Comparison of ENCODE assay signal across 1 cellular context in genomic region chr1:1782399-1783221, GRCh38.
TF ChIP-seq lines count a peak whose summit lies in the region.

No MANE protein-coding gene starts in this region.

TF ChIP-seq in WTC11, 78 proteins besides CTCF, POLR2A, EP300 and RAD21 (continued from another document):
- TF ChIP-seq, protein P1, sequence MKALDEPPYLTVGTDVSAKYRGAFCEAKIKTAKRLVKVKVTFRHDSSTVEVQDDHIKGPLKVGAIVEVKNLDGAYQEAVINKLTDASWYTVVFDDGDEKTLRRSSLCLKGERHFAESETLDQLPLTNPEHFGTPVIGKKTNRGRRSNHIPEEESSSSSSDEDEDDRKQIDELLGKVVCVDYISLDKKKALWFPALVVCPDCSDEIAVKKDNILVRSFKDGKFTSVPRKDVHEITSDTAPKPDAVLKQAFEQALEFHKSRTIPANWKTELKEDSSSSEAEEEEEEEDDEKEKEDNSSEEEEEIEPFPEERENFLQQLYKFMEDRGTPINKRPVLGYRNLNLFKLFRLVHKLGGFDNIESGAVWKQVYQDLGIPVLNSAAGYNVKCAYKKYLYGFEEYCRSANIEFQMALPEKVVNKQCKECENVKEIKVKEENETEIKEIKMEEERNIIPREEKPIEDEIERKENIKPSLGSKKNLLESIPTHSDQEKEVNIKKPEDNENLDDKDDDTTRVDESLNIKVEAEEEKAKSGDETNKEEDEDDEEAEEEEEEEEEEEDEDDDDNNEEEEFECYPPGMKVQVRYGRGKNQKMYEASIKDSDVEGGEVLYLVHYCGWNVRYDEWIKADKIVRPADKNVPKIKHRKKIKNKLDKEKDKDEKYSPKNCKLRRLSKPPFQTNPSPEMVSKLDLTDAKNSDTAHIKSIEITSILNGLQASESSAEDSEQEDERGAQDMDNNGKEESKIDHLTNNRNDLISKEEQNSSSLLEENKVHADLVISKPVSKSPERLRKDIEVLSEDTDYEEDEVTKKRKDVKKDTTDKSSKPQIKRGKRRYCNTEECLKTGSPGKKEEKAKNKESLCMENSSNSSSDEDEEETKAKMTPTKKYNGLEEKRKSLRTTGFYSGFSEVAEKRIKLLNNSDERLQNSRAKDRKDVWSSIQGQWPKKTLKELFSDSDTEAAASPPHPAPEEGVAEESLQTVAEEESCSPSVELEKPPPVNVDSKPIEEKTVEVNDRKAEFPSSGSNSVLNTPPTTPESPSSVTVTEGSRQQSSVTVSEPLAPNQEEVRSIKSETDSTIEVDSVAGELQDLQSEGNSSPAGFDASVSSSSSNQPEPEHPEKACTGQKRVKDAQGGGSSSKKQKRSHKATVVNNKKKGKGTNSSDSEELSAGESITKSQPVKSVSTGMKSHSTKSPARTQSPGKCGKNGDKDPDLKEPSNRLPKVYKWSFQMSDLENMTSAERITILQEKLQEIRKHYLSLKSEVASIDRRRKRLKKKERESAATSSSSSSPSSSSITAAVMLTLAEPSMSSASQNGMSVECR (CRISPR knock-in tag; IDR thresholded peaks at IDR 0.05; ENCODE audit: borderline replicate concordance) = no peak
- TF ChIP-seq TCF7 (CRISPR knock-in tag; IDR thresholded peaks at IDR 0.05; ENCODE audit: low read depth) = no peak
- no peak for TF ChIP-seq GTF2I (CRISPR knock-in tag; conservative IDR thresholded peaks at IDR 0.05)
- no peak for TF ChIP-seq FOXP4 (CRISPR knock-in tag; IDR thresholded peaks at IDR 0.05)
- TF ChIP-seq FOXJ3 (CRISPR knock-in tag; IDR thresholded peaks at IDR 0.05; ENCODE audit: borderline replicate concordance) = no peak
- no peak for TF ChIP-seq ATF1 (CRISPR knock-in tag; IDR thresholded peaks at IDR 0.05)
- TF ChIP-seq, protein P2, sequence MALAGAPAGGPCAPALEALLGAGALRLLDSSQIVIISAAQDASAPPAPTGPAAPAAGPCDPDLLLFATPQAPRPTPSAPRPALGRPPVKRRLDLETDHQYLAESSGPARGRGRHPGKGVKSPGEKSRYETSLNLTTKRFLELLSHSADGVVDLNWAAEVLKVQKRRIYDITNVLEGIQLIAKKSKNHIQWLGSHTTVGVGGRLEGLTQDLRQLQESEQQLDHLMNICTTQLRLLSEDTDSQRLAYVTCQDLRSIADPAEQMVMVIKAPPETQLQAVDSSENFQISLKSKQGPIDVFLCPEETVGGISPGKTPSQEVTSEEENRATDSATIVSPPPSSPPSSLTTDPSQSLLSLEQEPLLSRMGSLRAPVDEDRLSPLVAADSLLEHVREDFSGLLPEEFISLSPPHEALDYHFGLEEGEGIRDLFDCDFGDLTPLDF (CRISPR knock-in tag; IDR thresholded peaks at IDR 0.05) = no peak
- no peak for TF ChIP-seq IRF1 (CRISPR knock-in tag; IDR thresholded peaks at IDR 0.05)
- no peak for TF ChIP-seq ZNF671 (CRISPR knock-in tag; IDR thresholded peaks at IDR 0.05)
- TF ChIP-seq, protein P3, sequence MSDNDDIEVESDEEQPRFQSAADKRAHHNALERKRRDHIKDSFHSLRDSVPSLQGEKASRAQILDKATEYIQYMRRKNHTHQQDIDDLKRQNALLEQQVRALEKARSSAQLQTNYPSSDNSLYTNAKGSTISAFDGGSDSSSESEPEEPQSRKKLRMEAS (CRISPR knock-in tag; IDR thresholded peaks at IDR 0.05) = peak; percentile 72
- TF ChIP-seq ELF4 (CRISPR knock-in tag; IDR thresholded peaks at IDR 0.05; ENCODE audit: low read depth) = no peak
- peak; percentile 68 for TF ChIP-seq SP1 (CRISPR knock-in tag; conservative IDR thresholded peaks at IDR 0.05)
- peak; percentile 43; the same call in 1 of the 2 replicates for TF ChIP-seq ZNF416 (CRISPR knock-in tag; IDR thresholded peaks at IDR 0.05)
- TF ChIP-seq GRHL2 (CRISPR knock-in tag; IDR thresholded peaks at IDR 0.05; ENCODE audit: insufficient replicate concordance, severe bottlenecking) = no peak
- no peak for TF ChIP-seq ZNF512 (CRISPR knock-in tag; IDR thresholded peaks at IDR 0.05; ENCODE audit: borderline replicate concordance)
- TF ChIP-seq TEAD4 (CRISPR knock-in tag; IDR thresholded peaks at IDR 0.05) = no peak
- TF ChIP-seq, protein P4, sequence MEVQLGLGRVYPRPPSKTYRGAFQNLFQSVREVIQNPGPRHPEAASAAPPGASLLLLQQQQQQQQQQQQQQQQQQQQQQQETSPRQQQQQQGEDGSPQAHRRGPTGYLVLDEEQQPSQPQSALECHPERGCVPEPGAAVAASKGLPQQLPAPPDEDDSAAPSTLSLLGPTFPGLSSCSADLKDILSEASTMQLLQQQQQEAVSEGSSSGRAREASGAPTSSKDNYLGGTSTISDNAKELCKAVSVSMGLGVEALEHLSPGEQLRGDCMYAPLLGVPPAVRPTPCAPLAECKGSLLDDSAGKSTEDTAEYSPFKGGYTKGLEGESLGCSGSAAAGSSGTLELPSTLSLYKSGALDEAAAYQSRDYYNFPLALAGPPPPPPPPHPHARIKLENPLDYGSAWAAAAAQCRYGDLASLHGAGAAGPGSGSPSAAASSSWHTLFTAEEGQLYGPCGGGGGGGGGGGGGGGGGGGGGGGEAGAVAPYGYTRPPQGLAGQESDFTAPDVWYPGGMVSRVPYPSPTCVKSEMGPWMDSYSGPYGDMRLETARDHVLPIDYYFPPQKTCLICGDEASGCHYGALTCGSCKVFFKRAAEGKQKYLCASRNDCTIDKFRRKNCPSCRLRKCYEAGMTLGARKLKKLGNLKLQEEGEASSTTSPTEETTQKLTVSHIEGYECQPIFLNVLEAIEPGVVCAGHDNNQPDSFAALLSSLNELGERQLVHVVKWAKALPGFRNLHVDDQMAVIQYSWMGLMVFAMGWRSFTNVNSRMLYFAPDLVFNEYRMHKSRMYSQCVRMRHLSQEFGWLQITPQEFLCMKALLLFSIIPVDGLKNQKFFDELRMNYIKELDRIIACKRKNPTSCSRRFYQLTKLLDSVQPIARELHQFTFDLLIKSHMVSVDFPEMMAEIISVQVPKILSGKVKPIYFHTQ (CRISPR knock-in tag; IDR thresholded peaks at IDR 0.05) = no peak
- TF ChIP-seq, protein P5, sequence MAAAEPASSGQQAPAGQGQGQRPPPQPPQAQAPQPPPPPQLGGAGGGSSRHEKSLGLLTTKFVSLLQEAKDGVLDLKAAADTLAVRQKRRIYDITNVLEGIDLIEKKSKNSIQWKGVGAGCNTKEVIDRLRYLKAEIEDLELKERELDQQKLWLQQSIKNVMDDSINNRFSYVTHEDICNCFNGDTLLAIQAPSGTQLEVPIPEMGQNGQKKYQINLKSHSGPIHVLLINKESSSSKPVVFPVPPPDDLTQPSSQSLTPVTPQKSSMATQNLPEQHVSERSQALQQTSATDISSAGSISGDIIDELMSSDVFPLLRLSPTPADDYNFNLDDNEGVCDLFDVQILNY (CRISPR knock-in tag; IDR thresholded peaks at IDR 0.05) = no peak
- TF ChIP-seq JUN (CRISPR knock-in tag; IDR thresholded peaks at IDR 0.05) = no peak
- TF ChIP-seq, protein P6, sequence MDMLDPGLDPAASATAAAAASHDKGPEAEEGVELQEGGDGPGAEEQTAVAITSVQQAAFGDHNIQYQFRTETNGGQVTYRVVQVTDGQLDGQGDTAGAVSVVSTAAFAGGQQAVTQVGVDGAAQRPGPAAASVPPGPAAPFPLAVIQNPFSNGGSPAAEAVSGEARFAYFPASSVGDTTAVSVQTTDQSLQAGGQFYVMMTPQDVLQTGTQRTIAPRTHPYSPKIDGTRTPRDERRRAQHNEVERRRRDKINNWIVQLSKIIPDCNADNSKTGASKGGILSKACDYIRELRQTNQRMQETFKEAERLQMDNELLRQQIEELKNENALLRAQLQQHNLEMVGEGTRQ (CRISPR knock-in tag; IDR thresholded peaks at IDR 0.05) = 0 out of 2 replicates have a peak, but pooled peaks have one; percentile 21
- TF ChIP-seq, protein P7, sequence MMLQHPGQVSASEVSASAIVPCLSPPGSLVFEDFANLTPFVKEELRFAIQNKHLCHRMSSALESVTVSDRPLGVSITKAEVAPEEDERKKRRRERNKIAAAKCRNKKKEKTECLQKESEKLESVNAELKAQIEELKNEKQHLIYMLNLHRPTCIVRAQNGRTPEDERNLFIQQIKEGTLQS (CRISPR knock-in tag; conservative IDR thresholded peaks at IDR 0.05) = no peak
- TF ChIP-seq ZNF219 (CRISPR knock-in tag; IDR thresholded peaks at IDR 0.05; ENCODE audit: borderline replicate concordance) = no peak
- peak; percentile 30; the same call in 1 of the 2 replicates for TF ChIP-seq KAT7 (CRISPR knock-in tag; IDR thresholded peaks at IDR 0.05; ENCODE audit: borderline replicate concordance)
- no peak for TF ChIP-seq SMAD3 (CRISPR knock-in tag; IDR thresholded peaks at IDR 0.05; ENCODE audit: borderline replicate concordance)
- no peak for TF ChIP-seq SOX15 (CRISPR knock-in tag; IDR thresholded peaks at IDR 0.05)
- peak; percentile 75; the same call in 1 of the 2 replicates for TF ChIP-seq EMX1 (CRISPR knock-in tag; IDR thresholded peaks at IDR 0.05)
- TF ChIP-seq MXD4 (CRISPR knock-in tag; IDR thresholded peaks at IDR 0.05; ENCODE audit: borderline replicate concordance) = no peak
- no peak; the same call in 1 of the 2 replicates for TF ChIP-seq ZNF232 (CRISPR knock-in tag; IDR thresholded peaks at IDR 0.05)
- TF ChIP-seq RORB (CRISPR knock-in tag; IDR thresholded peaks at IDR 0.05) = no peak
- TF ChIP-seq ZNF263 (CRISPR knock-in tag; IDR thresholded peaks at IDR 0.05; ENCODE audit: low read depth) = no peak
- TF ChIP-seq RELA (CRISPR knock-in tag; IDR thresholded peaks at IDR 0.05; ENCODE audit: borderline replicate concordance) = 0 out of 2 replicates have a peak, but pooled peaks have one; percentile 5
- TF ChIP-seq CBFB (CRISPR knock-in tag; IDR thresholded peaks at IDR 0.05; ENCODE audit: low read depth) = no peak
- peak; percentile 35; the same call in 1 of the 2 replicates for TF ChIP-seq MYBL2 (CRISPR knock-in tag; IDR thresholded peaks at IDR 0.05)
- TF ChIP-seq NFYB (CRISPR knock-in tag; conservative IDR thresholded peaks at IDR 0.05; ENCODE audit: low read depth) = no peak
- no peak for TF ChIP-seq PRRX2 (CRISPR knock-in tag; IDR thresholded peaks at IDR 0.05)
- TF ChIP-seq TP53 (CRISPR knock-in tag; IDR thresholded peaks at IDR 0.05) = no peak
- TF ChIP-seq ZNF396 (CRISPR knock-in tag; IDR thresholded peaks at IDR 0.05; ENCODE audit: borderline replicate concordance) = no peak
- TF ChIP-seq NR2C2 (CRISPR knock-in tag; IDR thresholded peaks at IDR 0.05) = no peak
- no peak for TF ChIP-seq ZNF423 (CRISPR knock-in tag; IDR thresholded peaks at IDR 0.05)
- TF ChIP-seq TEAD1 (CRISPR knock-in tag; IDR thresholded peaks at IDR 0.05) = 0 out of 2 replicates have a peak, but pooled peaks have one; percentile 5
- TF ChIP-seq ZNF532 (CRISPR knock-in tag; IDR thresholded peaks at IDR 0.05; ENCODE audit: borderline replicate concordance) = 0 out of 2 replicates have a peak, but pooled peaks have one; percentile 46
